8 cellular contexts compared by ENCODE assay signal in the genomic region with DNA sequence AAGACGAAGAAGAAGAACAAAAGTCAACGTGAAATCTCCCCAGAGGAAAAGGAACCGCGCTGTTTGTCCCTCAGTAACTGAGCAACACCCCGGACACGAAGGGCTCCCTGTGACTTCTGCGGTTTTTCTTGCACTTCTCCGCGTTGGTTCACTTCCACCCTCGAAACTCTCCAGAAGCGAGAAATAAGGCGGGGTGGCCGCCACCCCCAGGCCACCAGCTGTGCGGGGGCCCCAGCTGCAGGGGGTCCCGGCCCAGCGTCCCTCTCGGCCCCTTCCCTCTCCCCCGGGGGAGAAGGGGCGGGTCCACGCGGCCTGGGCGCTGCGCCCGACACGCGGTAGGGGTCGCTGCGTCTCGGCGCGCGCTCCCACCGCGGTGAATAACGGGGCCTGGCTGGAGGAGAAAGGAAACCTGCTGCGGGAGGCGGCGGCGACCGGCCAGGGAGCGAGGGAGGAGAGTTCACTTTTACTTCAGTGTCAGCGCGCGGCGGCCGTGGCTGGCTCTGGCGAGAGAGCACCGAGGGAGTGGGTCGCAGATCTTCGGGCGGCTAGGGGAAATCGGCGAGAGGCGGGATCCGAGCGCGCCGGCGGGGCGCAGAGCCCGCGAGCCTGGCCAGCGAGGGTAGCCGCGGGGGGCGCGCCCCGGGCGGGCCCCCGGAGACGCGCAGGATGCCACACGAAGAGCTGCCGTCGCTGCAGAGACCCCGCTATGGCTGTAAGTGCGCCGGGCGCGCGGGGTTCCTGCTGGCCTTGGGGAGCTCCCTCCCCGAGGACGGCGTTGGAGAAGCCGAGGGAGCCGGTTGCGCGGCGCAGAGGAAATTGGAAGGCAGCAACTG. TPM values are rescaled to one million over a fixed set of nuclear protein-coding genes. Genes with fewer than 3 reads are reported as not detected.
DNase-seq lines count a peak whose midpoint lies in the region; ATAC-seq lines count a peak whose summit lies in the region.

TSS of gene IQGAP2 (plus strand) at position 406 of the 833 bp plus-strand sequence. CDS start at position 667, 261 bp downstream.

- peak; percentile 52 for ATAC-seq in HG02763 (IDR thresholded peaks at IDR 0.05; ENCODE audit: unreplicated experiment)

- DNase-seq in NCI-H2029 (lab: John Stamatoyannopoulos, UW) (peak; percentile 37), NCI-H2029 treated with DMSO at 0.1 percent for 48 hours (lab: John Stamatoyannopoulos, UW) (no peak), NCI-H226 (peak; percentile 47), mesenteric fat pad (ENCODE audit: low spot score) (peak; percentile 94)
- peak; percentile 66 to 68 for DNase-seq in activated CD4-positive, alpha-beta T cell treated with anti-CD3 and anti-CD28 coated beads, Interleukin-2, amount 50 U/mL, for 4 hours
- peak; percentile 64 for DNase-seq in effector CD8-positive, alpha-beta T cell (lab: John Stamatoyannopoulos, UW)
- peak; percentile 78 to 79 for DNase-seq in stimulated activated CD8-positive, alpha-beta memory T cell treated with anti-CD3 and anti-CD28 coated beads, Interleukin-15, amount 100 ng/mL, for 48 hours (ENCODE audit: low read depth in 2 of 2)

RNA-seq across cellular contexts. Expression of gene IQGAP2, which starts in this region (rescaled TPM):
- 28.5 TPM for total RNA-seq in mesenteric fat pad
